22 cellular contexts compared by ENCODE assay signal in genomic region chr5:41621420-41621819, GRCh38.
DNase-seq lines count a peak whose midpoint lies in the region; TF ChIP-seq lines count a peak whose summit lies in the region.
"Had no signal": no experiment of that assay in that cellular context is flagged by ENCODE, and none has a peak within 500 bp of the region (broad histone marks: within the 10 kb centered on the region; RNA-seq: fewer than 3 reads in every experiment).

No MANE protein-coding gene starts in this region.

- H3K14ac ChIP-seq in trophoblast cell (ENCODE audit: low read length): no peak overlapping the region

- peak overlapping the region; percentile 35 for H4K8ac ChIP-seq in trophoblast cell (ENCODE audit: low read depth, low read length)

- H2AFZ ChIP-seq in KMS-11 (ENCODE audit: low read depth) (no peak overlapping the region), trophoblast cell (ENCODE audit: insufficient read depth, low read length, poor library complexity) (no peak overlapping the region)

- peak; percentile 19 for DNase-seq in adipocyte (ENCODE audit: low read depth)
- peak; percentile 11 for DNase-seq in fibroblast of the aortic adventitia (ENCODE audit: low read depth)
- DNase-seq in trophoblast cell: no peak
- DNase-seq in cardiac septum (ENCODE audit: low spot score): no peak
- no peak for DNase-seq in activated CD8-positive, alpha-beta memory T cell treated with anti-CD3 and anti-CD28 coated beads, Interleukin-2, amount 50 U/mL, for 4 hours
- no peak for DNase-seq in NCI-H2107 treated with DMSO at 0.1 percent for 48 hours (lab: John Stamatoyannopoulos, UW; ENCODE audit: unreplicated experiment)
- DNase-seq: 8988T; ACHN; AML-193; BE2C; CD4-positive, alpha-beta T cell; CD8-positive, alpha-beta memory T cell; DMS 273 treated with DMSO at 0.1 percent for 48 hours; DMS79; EL; GDM1; GOT3; H7; HCEC 1CT had no signal

- no peak overlapping the region for H3K23ac ChIP-seq in trophoblast cell (ENCODE audit: low read length)

- intact Hi-C loops in cardiac septum (cut with DNase I): no loop called here

- H4K91ac ChIP-seq in trophoblast cell (ENCODE audit: low read depth, low read length): peak overlapping the region; percentile 85

- no peaks in the 10 kb centered on the region for H3K9me3 ChIP-seq in adipocyte (ENCODE audit: control insufficient read depth, low read length)
- no peaks in the 10 kb centered on the region for H3K9me3 ChIP-seq in trophoblast cell (ENCODE audit: insufficient read depth, low read depth, low read length)
- H3K9me3 ChIP-seq: A549; BE2C; BLaER1 treated with 17β-estradiol and CSF1 and Interleukin-3, amounts not matched to agents 10 nM and 100 nM had no signal

- TF ChIP-seq CTCF in KMS-11 (conservative IDR thresholded peaks at IDR 0.05; ENCODE audit: low read depth, low read length) (no peak), fibroblast of the aortic adventitia (IDR thresholded peaks at IDR 0.05; ENCODE audit: insufficient read depth, low read length) (no peak)

- H3K27ac ChIP-seq in KMS-11: peak overlapping the region; percentile 33; the same call in 1 of the 2 replicates
- H3K27ac ChIP-seq in trophoblast cell (ENCODE audit: low read depth, low read length): no peak overlapping the region
- H3K27ac ChIP-seq: A549; BLaER1 treated with 17β-estradiol and CSF1 and Interleukin-3, amounts not matched to agents 10 nM and 100 nM had no signal

- H3K4me1 ChIP-seq in KMS-11 (ENCODE audit: low read depth, poor library complexity, severe bottlenecking): peaks cover 26% of the 10 kb centered on the region
- H3K4me1 ChIP-seq in adipocyte (ENCODE audit: control insufficient read depth, insufficient read depth, low read length): no peaks in the 10 kb centered on the region
- peaks cover 2 to 11% of the 10 kb centered on the region in 2 experiments for H3K4me1 ChIP-seq in trophoblast cell (ENCODE audit: control insufficient read depth in 1 of 2, insufficient read depth in 2 of 2, low read length in 2 of 2)
- H3K4me1 ChIP-seq: A549; BE2C; BLaER1 treated with 17β-estradiol and CSF1 and Interleukin-3, amounts not matched to agents 10 nM and 100 nM had no signal

- no peak overlapping the region for H3K9ac ChIP-seq in KMS-11
- no peak overlapping the region for H3K9ac ChIP-seq in adipocyte (ENCODE audit: low read length)
- no peak overlapping the region for H3K9ac ChIP-seq in trophoblast cell (ENCODE audit: low read length)
- H3K9ac ChIP-seq: BLaER1 treated with 17β-estradiol and CSF1 and Interleukin-3, amounts not matched to agents 10 nM and 100 nM had no signal

- H2BK5ac ChIP-seq in trophoblast cell (ENCODE audit: low read depth, low read length, poor library complexity): peak overlapping the region; percentile 49

- H4K12ac ChIP-seq in trophoblast cell (ENCODE audit: low read depth, low read length): no peak overlapping the region

- WGBS in trophoblast cell (ENCODE audit: extremely low coverage, insufficient coverage, insufficient read length): no CpG with 5 or more reads among the region's 2 CpGs

- no peaks in the 10 kb centered on the region for H3K27me3 ChIP-seq in KMS-11 (ENCODE audit: insufficient read depth, low read depth)
- H3K27me3 ChIP-seq in adipocyte (replicated peaks; ENCODE audit: control insufficient read depth, insufficient read depth, low read length): peaks cover 3% of the 10 kb centered on the region
- no peaks in the 10 kb centered on the region for H3K27me3 ChIP-seq in trophoblast cell (ENCODE audit: insufficient read depth, low read length)
- H3K27me3 ChIP-seq: BE2C; BLaER1 treated with 17β-estradiol and CSF1 and Interleukin-3, amounts not matched to agents 10 nM and 100 nM had no signal

- peaks cover 6% of the 10 kb centered on the region for H3K79me1 ChIP-seq in trophoblast cell (ENCODE audit: low read length)

- no peaks in the 10 kb centered on the region for H4K20me1 ChIP-seq in KMS-11 (ENCODE audit: insufficient read depth)
- H4K20me1 ChIP-seq: BLaER1 treated with 17β-estradiol and CSF1 and Interleukin-3, amounts not matched to agents 10 nM and 100 nM had no signal

- no peak overlapping the region for H3K18ac ChIP-seq in trophoblast cell (ENCODE audit: low read length)

- H3K4me2 ChIP-seq in KMS-11: peak overlapping the region; percentile 53
- H3K4me2 ChIP-seq in trophoblast cell (ENCODE audit: low read length): no peak overlapping the region
- H3K4me2 ChIP-seq: A549; BLaER1 treated with 17β-estradiol and CSF1 and Interleukin-3, amounts not matched to agents 10 nM and 100 nM had no signal

- H2BK12ac ChIP-seq in trophoblast cell (ENCODE audit: low read length): peak overlapping the region; percentile 69

- H3K36me3 ChIP-seq in KMS-11 (ENCODE audit: insufficient read depth) (no peaks in the 10 kb centered on the region), adipocyte (ENCODE audit: control insufficient read depth, insufficient read depth, low read length, severe bottlenecking) (no peaks in the 10 kb centered on the region), trophoblast cell (ENCODE audit: control insufficient read depth in 1 of 2, insufficient read depth in 2 of 2, low read length in 2 of 2) (no peaks in the 10 kb centered on the region)
- H3K36me3 ChIP-seq: BE2C; BLaER1 treated with 17β-estradiol and CSF1 and Interleukin-3, amounts not matched to agents 10 nM and 100 nM had no signal

- peak overlapping the region; percentile 62 for H2BK120ac ChIP-seq in trophoblast cell (ENCODE audit: insufficient read depth, low read length, poor library complexity)

- no peak overlapping the region for H3K4ac ChIP-seq in trophoblast cell (ENCODE audit: low read depth, low read length)

- H3K79me2 ChIP-seq in KMS-11 (ENCODE audit: insufficient read depth, low read depth) (no peaks in the 10 kb centered on the region), trophoblast cell (ENCODE audit: control insufficient read depth, insufficient read depth, low read length, poor library complexity) (no peaks in the 10 kb centered on the region)

- H3K4me3 ChIP-seq in KMS-11 (IDR thresholded peaks at IDR 0.05; ENCODE audit: insufficient read depth, low read depth, low read length) (no peak overlapping the region), adipocyte (ENCODE audit: low read length) (no peak overlapping the region), fibroblast of the aortic adventitia (ENCODE audit: low read depth, low read length) (no peak overlapping the region), trophoblast cell (ENCODE audit: low read depth, low read length) (no peak overlapping the region)
- H3K4me3 ChIP-seq: A549; BLaER1 treated with 17β-estradiol and CSF1 and Interleukin-3, amounts not matched to agents 10 nM and 100 nM had no signal

- H2AK5ac ChIP-seq in trophoblast cell (ENCODE audit: low read length): no peak overlapping the region

Comparison
In these comparisons a context has a peak if more than half of its experiments do, and no peak if none do; other contexts are left out.
1. DNase-seq: peak in adipocyte (single experiment) and fibroblast of the aortic adventitia (single experiment); none in trophoblast cell (0 of 2), cardiac septum (single experiment), activated CD8-positive, alpha-beta memory T cell treated with anti-CD3 and anti-CD28 coated beads, Interleukin-2, amount 50 U/mL, for 4 hours (single experiment) and NCI-H2107 treated with DMSO at 0.1 percent for 48 hours (single experiment).